ENCODE assay signal across 12 cellular contexts in genomic region chr10:14820010-14820774, GRCh38. TPM values are rescaled to one million over a fixed set of nuclear protein-coding genes. Genes with fewer than 3 reads are reported as not detected.
DNase-seq lines count a peak whose midpoint lies in the region; ATAC-seq and TF ChIP-seq lines count a peak whose summit lies in the region.
"Had no signal": no experiment of that assay in that cellular context is flagged by ENCODE, and none has a peak within 500 bp of the region (broad histone marks: within the 10 kb centered on the region; RNA-seq: fewer than 3 reads in every experiment).

No MANE protein-coding gene starts in this region.

- H2AFZ ChIP-seq in GM23338 = no peak overlapping the region; the same call in 1 of the 2 replicates

- H3K4me2 ChIP-seq in GM23338 = no peak overlapping the region

- no peaks in the 10 kb centered on the region for H3K79me2 ChIP-seq in GM23338 (replicated peaks; ENCODE audit: insufficient read depth)

- no peaks in the 10 kb centered on the region for H3K9me2 ChIP-seq in GM23338 (ENCODE audit: insufficient read depth)

- H3K4me1 Mint-ChIP-seq in GM23338 = peaks cover 18% of the 10 kb centered on the region
- peaks cover 15% of the 10 kb centered on the region for H3K4me1 Mint-ChIP-seq in stimulated activated memory B cell treated with anti-CD40 and anti-IgM and Interleukin-4, amounts not matched to agents 10 μg/mL and 1 μg/mL and 100 μg/mL, for 72 hours

- H3K27me3 ChIP-seq in GM23338 (ENCODE audit: insufficient read depth) = no peaks in the 10 kb centered on the region

- H3K4me1 ChIP-seq in GM23338 (ENCODE audit: insufficient read depth) = peaks cover 13% of the 10 kb centered on the region; the same call in 1 of the 2 replicates

- no peak for ATAC-seq in GM23338
- no peak for ATAC-seq in stimulated activated memory B cell treated with anti-CD40 and anti-IgM and Interleukin-4, amounts not matched to agents 10 μg/mL and 1 μg/mL and 100 μg/mL, for 72 hours
- no peak for ATAC-seq in HG03571 (IDR thresholded peaks at IDR 0.05; ENCODE audit: unreplicated experiment)
- no peak for ATAC-seq in GM21786 (IDR thresholded peaks at IDR 0.05; ENCODE audit: unreplicated experiment)
- ATAC-seq in GM21367 (IDR thresholded peaks at IDR 0.05; ENCODE audit: unreplicated experiment) = no peak
- ATAC-seq: activated CD4-positive, alpha-beta T cell treated with anti-CD3 and anti-CD28 coated beads for 36 hours had no signal

- H3K27me3 Mint-ChIP-seq in GM23338 (ENCODE audit: insufficient read depth, low read depth, poor library complexity) = no peaks in the 10 kb centered on the region
- no peaks in the 10 kb centered on the region for H3K27me3 Mint-ChIP-seq in stimulated activated memory B cell treated with anti-CD40 and anti-IgM and Interleukin-4, amounts not matched to agents 10 μg/mL and 1 μg/mL and 100 μg/mL, for 72 hours
- H3K27me3 Mint-ChIP-seq: activated CD4-positive, alpha-beta T cell treated with anti-CD3 and anti-CD28 coated beads for 36 hours had no signal

- no peaks in the 10 kb centered on the region for H3K36me3 ChIP-seq in GM23338 (ENCODE audit: insufficient read depth)

- no peak overlapping the region for H3K4me3 ChIP-seq in GM23338

- no peak overlapping the region for H3K27ac ChIP-seq in GM23338 (ENCODE audit: low read depth)

- H3K9me3 Mint-ChIP-seq in GM23338 = no peaks in the 10 kb centered on the region; the same call in 2 of the 3 replicates
- no peaks in the 10 kb centered on the region for H3K9me3 Mint-ChIP-seq in stimulated activated memory B cell treated with anti-CD40 and anti-IgM and Interleukin-4, amounts not matched to agents 10 μg/mL and 1 μg/mL and 100 μg/mL, for 72 hours

- H3K4me3 Mint-ChIP-seq in GM23338 = no peak overlapping the region
- no peak overlapping the region for H3K4me3 Mint-ChIP-seq in stimulated activated memory B cell treated with anti-CD40 and anti-IgM and Interleukin-4, amounts not matched to agents 10 μg/mL and 1 μg/mL and 100 μg/mL, for 72 hours
- H3K4me3 Mint-ChIP-seq: activated CD4-positive, alpha-beta T cell treated with anti-CD3 and anti-CD28 coated beads for 36 hours had no signal

- TF ChIP-seq CTCF in GM23338 (conservative IDR thresholded peaks at IDR 0.05; ENCODE audit: low read depth in 2 of 2) = no peak

- no peak for DNase-seq in GM23338 (ENCODE audit: low spot score)
- DNase-seq in SW 1271 (lab: John Stamatoyannopoulos, UW) = peak; percentile 11 to 46
- peak; percentile 63 for DNase-seq in fibroblast of the conjunctiva (ENCODE audit: low read depth)
- no peak for DNase-seq in DMS 273 (lab: John Stamatoyannopoulos, UW; ENCODE audit: unreplicated experiment)
- DNase-seq: activated CD4-positive, alpha-beta T cell treated with anti-CD3 and anti-CD28 coated beads for 36 hours; activated effector memory CD4-positive, alpha-beta T cell treated with anti-CD3 and anti-CD28 coated beads, Interleukin-2, amount 50 U/mL, for 16 hours; hippocampal formation; Karpas-422 had no signal

- H4K20me1 ChIP-seq in GM23338 (replicated peaks; ENCODE audit: insufficient read depth) = no peaks in the 10 kb centered on the region

- no peaks in the 10 kb centered on the region for H3K36me3 Mint-ChIP-seq in GM23338 (ENCODE audit: low read depth)
- H3K36me3 Mint-ChIP-seq in stimulated activated memory B cell treated with anti-CD40 and anti-IgM and Interleukin-4, amounts not matched to agents 10 μg/mL and 1 μg/mL and 100 μg/mL, for 72 hours = no peaks in the 10 kb centered on the region

- H3F3A ChIP-seq in GM23338 (replicated peaks; ENCODE audit: low read depth) = no peaks in the 10 kb centered on the region

- peak overlapping the region; percentile 7; the same call in 1 of the 2 replicates for H3K27ac Mint-ChIP-seq in GM23338
- peak overlapping the region; percentile 67 for H3K27ac Mint-ChIP-seq in stimulated activated memory B cell treated with anti-CD40 and anti-IgM and Interleukin-4, amounts not matched to agents 10 μg/mL and 1 μg/mL and 100 μg/mL, for 72 hours
- H3K27ac Mint-ChIP-seq: activated CD4-positive, alpha-beta T cell treated with anti-CD3 and anti-CD28 coated beads for 36 hours had no signal

TF ChIP-seq in GM23338, 12 proteins besides CTCF, POLR2A, EP300 and RAD21:
- TF ChIP-seq ZNF331 (CRISPR knock-in tag; IDR thresholded peaks at IDR 0.05; ENCODE audit: low read depth) = no peak
- no peak for TF ChIP-seq EZH2 (IDR thresholded peaks at IDR 0.05; ENCODE audit: low read depth, unreplicated experiment)

RNA-seq across cellular contexts. Expression of gene CDNF, which starts 17.6 kb away (rescaled TPM):
- total RNA-seq in GM23338 (2014; rRNA removed; shearing (Covaris generic)) = 1.1 and 2.2 TPM in 2 replicates
- polyA plus RNA-seq in GM23338 (2016; fragmentation: Nextera tagmentation; extraction: Ambion mirVana) = 0.26 and 0.77 TPM in 2 replicates

RNA-seq across cellular contexts. Expression of gene HSPA14, which starts 17.9 kb away (rescaled TPM):
- total RNA-seq in GM23338 (2014; rRNA removed; shearing (Covaris generic)) = 32.4 and 35.8 TPM in 2 replicates
- polyA plus RNA-seq in GM23338 (2016; fragmentation: Nextera tagmentation; extraction: Ambion mirVana) = 46.5 and 48.1 TPM in 2 replicates

RNA-seq across cellular contexts. Expression of gene MSANTD7, which starts 17.9 kb away (rescaled TPM):
- total RNA-seq in GM23338 (2014; rRNA removed; shearing (Covaris generic)) = 18.7 and 19.8 TPM in 2 replicates
- 4.9 and 5.3 TPM in 2 replicates for polyA plus RNA-seq in GM23338 (2016; fragmentation: Nextera tagmentation; extraction: Ambion mirVana)

RNA-seq across cellular contexts. Expression of gene FAM107B, which starts 45.5 kb away (rescaled TPM):
- 17.6 and 20.5 TPM in 2 replicates for total RNA-seq in GM23338 (2014; rRNA removed; shearing (Covaris generic))
- polyA plus RNA-seq in GM23338 (2016; fragmentation: Nextera tagmentation; extraction: Ambion mirVana) = 11.0 and 16.0 TPM in 2 replicates

RNA-seq across cellular contexts. Expression of gene SUV39H2, which starts 58.5 kb away (rescaled TPM):
- 49.2 and 59.1 TPM in 2 replicates for total RNA-seq in GM23338 (2014; rRNA removed; shearing (Covaris generic))
- 30.4 and 33.3 TPM in 2 replicates for polyA plus RNA-seq in GM23338 (2016; fragmentation: Nextera tagmentation; extraction: Ambion mirVana)

Comparison
In these comparisons a context has a peak if more than half of its experiments do, and no peak if none do; other contexts are left out.
1. DNase-seq: peak in SW 1271 (2 of 2) and fibroblast of the conjunctiva (single experiment); none in GM23338 (single experiment) and DMS 273 (single experiment).